11 cellular contexts compared by ENCODE assay signal in genomic region chr9:136846376-136847064, GRCh38. TPM values are rescaled to one million over a fixed set of nuclear protein-coding genes. Genes with fewer than 3 reads are reported as not detected.
DNase-seq lines count a peak whose midpoint lies in the region; ATAC-seq, FAIRE-seq and TF ChIP-seq lines count a peak whose summit lies in the region.
"Had no signal": no experiment of that assay in that cellular context is flagged by ENCODE, and none has a peak within 500 bp of the region (broad histone marks: within the 10 kb centered on the region; RNA-seq: fewer than 3 reads in every experiment).

No MANE protein-coding gene starts in this region.

- H3K36me3 ChIP-seq in GM12878 (ENCODE audit: control insufficient read depth in 2 of 2, insufficient read depth in 2 of 2, low read length in 1 of 2): peaks cover 4 to 8% of the 10 kb centered on the region in 2 experiments; a peak in 3 of 4 replicates
- peaks cover 4% of the 10 kb centered on the region for H3K36me3 ChIP-seq in OCI-LY7 (ENCODE audit: insufficient read depth, low read length)
- peaks cover 9% of the 10 kb centered on the region for H3K36me3 ChIP-seq in BE2C

- TF ChIP-seq CTCF in AG04449 (IDR thresholded peaks at IDR 0.05; ENCODE audit: insufficient read depth, low read length, missing control alignments) (no peak), GM12878 (IDR thresholded peaks at IDR 0.05 in 2 of 3, conservative IDR thresholded peaks at IDR 0.05 in 1 of 3; ENCODE audit: control insufficient read depth in 2 of 3, extremely low read depth in 1 of 3, insufficient read depth in 1 of 3, low read depth in 3 of 3, low read length in 3 of 3) (no peak), OCI-LY7 (conservative IDR thresholded peaks at IDR 0.05; ENCODE audit: low read length) (no peak), BE2C (IDR thresholded peaks at IDR 0.05; ENCODE audit: low read depth, low read length) (no peak)

- no peak for ATAC-seq in GM12878
- ATAC-seq in naive B cell (ENCODE audit: low read depth in 2 of 2): no peak
- ATAC-seq in GM21576 (IDR thresholded peaks at IDR 0.05; ENCODE audit: unreplicated experiment): no peak

- no peaks in the 10 kb centered on the region for H3K9me2 ChIP-seq in OCI-LY7 (ENCODE audit: insufficient read depth, low read length)

- H3K9me3 ChIP-seq in GM12878 (replicated peaks; ENCODE audit: control insufficient read depth, insufficient read depth, low read length): peaks cover 4% of the 10 kb centered on the region; the same call in 1 of the 3 replicates
- H3K9me3 ChIP-seq in OCI-LY7 (ENCODE audit: low read length): no peaks in the 10 kb centered on the region
- no peaks in the 10 kb centered on the region for H3K9me3 ChIP-seq in BE2C

- peaks cover 0 to 2% (median 0%) of the 10 kb centered on the region in 7 donors for H3K9me3 Mint-ChIP-seq in naive B cell
- H3K9me3 Mint-ChIP-seq: HFFc6 had no signal

- H3K79me2 ChIP-seq in GM12878 (ENCODE audit: control insufficient read depth, insufficient read depth, low read length) (peaks cover 10% of the 10 kb centered on the region; the same call in 1 of the 2 replicates), OCI-LY7 (ENCODE audit: insufficient read depth, low read depth, low read length) (no peaks in the 10 kb centered on the region)

- H4K20me1 ChIP-seq in GM12878 (ENCODE audit: control insufficient read depth, insufficient read depth): no peaks in the 10 kb centered on the region; the same call in 1 of the 2 replicates
- H4K20me1 ChIP-seq in OCI-LY7 (ENCODE audit: insufficient read depth, low read length): no peaks in the 10 kb centered on the region

- no peak for TF ChIP-seq EP300 in GM12878 (IDR thresholded peaks at IDR 0.05; ENCODE audit: borderline replicate concordance in 1 of 2, control insufficient read depth in 1 of 2, low read depth in 2 of 2, low read length in 2 of 2)

- DNase-seq in AG04449 (ENCODE audit: low read depth, low spot score) (no peak), ELF-1 (ENCODE audit: low read depth, low spot score) (peak; percentile 52), GM12878 (ENCODE audit: low read depth, low spot score) (no peak), naive B cell (no peak), OCI-LY7 (ENCODE audit: low spot score) (no peak), BE2C (no peak), NCI-H1105 (lab: John Stamatoyannopoulos, UW) (no peak)
- DNase-seq: effector memory CD4-positive, alpha-beta T cell; HFFc6; NCI-H2029 treated with DMSO at 0.1 percent for 48 hours had no signal

- H3K4me1 ChIP-seq in GM12878 (ENCODE audit: control insufficient read depth, insufficient read depth, low read length): peaks cover 13% of the 10 kb centered on the region
- H3K4me1 ChIP-seq in OCI-LY7 (ENCODE audit: insufficient read depth, low read length, poor library complexity, severe bottlenecking): peaks cover 29% of the 10 kb centered on the region
- peaks cover 16% of the 10 kb centered on the region for H3K4me1 ChIP-seq in BE2C

- peaks cover 4 to 22% (median 10%) of the 10 kb centered on the region in 3 donors for H3K27me3 Mint-ChIP-seq in naive B cell

- no peak overlapping the region for H3K4me2 ChIP-seq in GM12878 (ENCODE audit: control insufficient read depth, insufficient read depth)
- H3K4me2 ChIP-seq in OCI-LY7 (ENCODE audit: low read length): no peak overlapping the region

- no peak for FAIRE-seq in GM12878 (lab: Jason Lieb, UNC)

- intact Hi-C loops in GM12878 (cut with micrococcal nuclease; ENCODE audit: unreplicated experiment): loop anchor here (5.0 kb wide), 2 partner anchors 36 to 191 kb away; no protein-coding TSS in a partner anchor
- intact Hi-C loops in OCI-LY7 (cut with micrococcal nuclease; ENCODE audit: unreplicated experiment): no loop called here

- H3K27ac Mint-ChIP-seq in naive B cell: peak overlapping the region in 3 of 6 donors; percentile 72 to 87 (median 78)
- H3K27ac Mint-ChIP-seq: HFFc6 had no signal

- TF ChIP-seq RAD21 in GM12878 (IDR thresholded peaks at IDR 0.05; ENCODE audit: insufficient read depth, low read depth, low read length): no peak

- H3K36me3 Mint-ChIP-seq in naive B cell: no peaks in the 10 kb centered on the region

- H3K4me3 ChIP-seq in AG04449 (ENCODE audit: low read depth, low read length): peak overlapping the region; percentile 15; the same call in 1 of the 2 replicates
- no peak overlapping the region for H3K4me3 ChIP-seq in GM12878
- no peak overlapping the region for H3K4me3 ChIP-seq in OCI-LY7 (ENCODE audit: low read depth, low read length, poor library complexity, severe bottlenecking)
- no peak overlapping the region for H3K4me3 ChIP-seq in BE2C (ENCODE audit: low read depth, low read length)

- in situ Hi-C loops in GM12878 (cut with MboI): no loop called here

- no TSS peak for BruUV-seq in GM12878 (replicated peaks; lab: Mats Ljungman, UMichigan)
- no TSS peak for BruUV-seq in OCI-LY7 (replicated peaks; lab: Mats Ljungman, UMichigan)

- POLR2A ChIA-PET in AG04449 (lab: Yijun Ruan, JAX): interaction anchor here (0.8 to 1.8 kb wide), 5 partner anchors 9 to 189 kb away, joined by 3 to 8 read pairs (median 6); partner anchors contain the start of gene EDF1
- POLR2A ChIA-PET in GM12878 (lab: Charles Lee): no interaction called here
- POLR2A ChIA-PET in OCI-LY7 (lab: Charles Lee): interaction anchor here (0.6 kb wide), 1 partner anchor 386 kb away, joined by 3 read pairs; no protein-coding TSS in a partner anchor

- H3K9ac ChIP-seq in GM12878 (ENCODE audit: control insufficient read depth, insufficient read depth, low read length): no peak overlapping the region

- H3K27ac ChIP-seq in GM12878 (ENCODE audit: control insufficient read depth, insufficient read depth): no peak overlapping the region
- H3K27ac ChIP-seq in OCI-LY7 (ENCODE audit: low read depth, low read length, poor library complexity, severe bottlenecking): no peak overlapping the region

- CTCF ChIA-PET in AG04449 (lab: Yijun Ruan, JAX): interaction anchor here (1.2 to 1.5 kb wide), 4 partner anchors 55 to 200 kb away, joined by 3 to 5 read pairs (median 4); partner anchors contain the start of gene NPDC1
- CTCF ChIA-PET in GM12878 (lab: Yijun Ruan, JAX): interaction anchor here (2.2 kb wide), 1 partner anchor 40 kb away, joined by 7 read pairs; the partner anchor contains the start of gene TRAF2
- CTCF ChIA-PET in OCI-LY7 (lab: Charles Lee; ENCODE audit: unreplicated experiment): no interaction called here

- H3K27me3 ChIP-seq in GM12878 (replicated peaks in 1 of 2; ENCODE audit: control insufficient read depth in 2 of 2, insufficient read depth in 2 of 2, low read length in 1 of 2) (no peaks in the 10 kb centered on the region; a peak in 1 of 4 replicates), BE2C (no peaks in the 10 kb centered on the region)

- H3K4me1 Mint-ChIP-seq in naive B cell: peaks cover 16 to 42% (median 21%) of the 10 kb centered on the region in 3 donors

- 78% methylated on average over 75 of the region's 95 CpGs for WGBS in GM12878 (ENCODE audit: insufficient coverage, insufficient replicate concordance, low lambda C conversion rate, missing lambda C conversion rate)

- H2AFZ ChIP-seq in GM12878 (ENCODE audit: control insufficient read depth, low read depth, low read length): no peak overlapping the region
- no peak overlapping the region for H2AFZ ChIP-seq in OCI-LY7 (ENCODE audit: low read length)

- RAD21 ChIA-PET in GM12878 (lab: Charles Lee; ENCODE audit: unreplicated experiment): interaction anchor here (1.7 kb wide), 1 partner anchor 40 kb away, joined by 5 read pairs; the partner anchor contains the start of gene TRAF2

- SMC1A ChIA-PET in GM12878 (lab: Charles Lee; ENCODE audit: uncharacterized antibody, unreplicated experiment): no interaction called here

- H3K4me3 Mint-ChIP-seq in naive B cell: peak overlapping the region in 5 of 8 donors; percentile 56 to 89 (median 65)

- TF ChIP-seq POLR2A in GM12878 (IDR thresholded peaks at IDR 0.05; ENCODE audit: low read depth, low read length): peak; percentile 53

RNA-seq across cellular contexts. Expression of gene PHPT1, which starts 2.7 kb away (rescaled TPM):
- total RNA-seq in GM12878 (2013; cell fraction: nucleolus; rRNA removed): 66.9 and 74.5 TPM in 2 replicates
- total RNA-seq in GM12878 (2014; rRNA removed) (123 and 124 TPM in 2 replicates), GM12878 (2014; rRNA removed; fragmentation: Illumina TruSeq; extraction: Trizol) (59.6 and 70.6 TPM in 2 replicates), GM12878 (2021) (131 and 132 TPM in 2 replicates), OCI-LY7 (2022) (42.4 and 49.9 TPM in 2 replicates)
- 68.1 TPM for polyA plus RNA-seq in GM12878 (2011; ENCODE audit: low read depth)
- polyA plus RNA-seq in GM12878 (2011; rRNA removed) (39.9 and 90.2 TPM in 2 replicates), GM12878 (2014; fragmentation: Illumina TruSeq; extraction: Trizol) (7.1 and 56.2 TPM in 2 replicates), GM12878 (2014; fragmentation: Nextera tagmentation; extraction: Ambion mirVana) (100 to 1,000 TPM; 169 to 200 TPM), GM12878 (2014; rRNA removed) (148 and 151 TPM in 2 replicates), GM12878 (2016; fragmentation: Nextera tagmentation; extraction: Ambion mirVana) (100 to 1,000 TPM; 306 to 323 TPM), naive B cell (ENCODE audit: low read depth in 6 of 6) (10 to 100 TPM; 48.0 to 67.7 (median 49.6) TPM)
- polyA plus RNA-seq in GM12878 (2011; cell fraction: cytosol; rRNA removed): 155 and 276 TPM in 2 replicates
- polyA plus RNA-seq in GM12878 (2011; cell fraction: nucleus; rRNA removed): 525 and 671 TPM in 2 replicates
- polyA plus RNA-seq in GM12878 (2012): 128 and 143 TPM in 2 replicates
- 13.4 and 29.2 TPM in 2 replicates for polyA minus RNA-seq in GM12878 (2011; rRNA and poly(A)+ RNA removed)
- 21.8 and 22.6 TPM in 2 replicates for polyA minus RNA-seq in GM12878 (2011; cell fraction: cytosol; rRNA and poly(A)+ RNA removed)
- polyA minus RNA-seq in GM12878 (2011; cell fraction: nucleus; rRNA and poly(A)+ RNA removed): 48.0 and 54.5 TPM in 2 replicates
- total RNA-seq in OCI-LY7 (2014; rRNA removed; shearing (Covaris generic)): 56.9 and 81.9 TPM in 2 replicates
- polyA plus RNA-seq in BE2C (2012; ENCODE audit: insufficient read depth, insufficient read length, low read depth): 544 TPM

RNA-seq across cellular contexts. Expression of gene AJM1, which starts 4.2 kb away (rescaled TPM):
- total RNA-seq in GM12878 (2013; cell fraction: nucleolus; rRNA removed): 13.9 and 16.4 TPM in 2 replicates
- 0.98 and 1.2 TPM in 2 replicates for total RNA-seq in GM12878 (2014; rRNA removed)
- 0.27 and 0.46 TPM in 2 replicates for total RNA-seq in GM12878 (2014; rRNA removed; fragmentation: Illumina TruSeq; extraction: Trizol)
- total RNA-seq in GM12878 (2021): 1.9 and 2.5 TPM in 2 replicates
- 0.25 TPM for polyA plus RNA-seq in GM12878 (2011; ENCODE audit: low read depth)
- polyA plus RNA-seq in GM12878 (2011; rRNA removed): 0.55 and 1.2 TPM in 2 replicates
- polyA plus RNA-seq in GM12878 (2011; cell fraction: cytosol; rRNA removed): 0.97 and 1.9 TPM in 2 replicates
- polyA plus RNA-seq in GM12878 (2011; cell fraction: nucleus; rRNA removed): 35.1 and 40.0 TPM in 2 replicates
- polyA plus RNA-seq in GM12878 (2012): 1.9 and 2.7 TPM in 2 replicates
- polyA plus RNA-seq in GM12878 (2014; fragmentation: Illumina TruSeq; extraction: Trizol): 0.06 TPM in 1 of 2 replicates, not detected in the other
- polyA plus RNA-seq in GM12878 (2014; fragmentation: Nextera tagmentation; extraction: Ambion mirVana): not detected
- 1.6 and 2.7 TPM in 2 replicates for polyA plus RNA-seq in GM12878 (2014; rRNA removed)
- polyA plus RNA-seq in GM12878 (2016; fragmentation: Nextera tagmentation; extraction: Ambion mirVana): under 1 TPM; 0.54 to 0.82 TPM
- 0.07 and 0.62 TPM in 2 replicates for polyA minus RNA-seq in GM12878 (2011; rRNA and poly(A)+ RNA removed)
- 0.31 and 1.1 TPM in 2 replicates for polyA minus RNA-seq in GM12878 (2011; cell fraction: cytosol; rRNA and poly(A)+ RNA removed)
- 3.6 and 4.8 TPM in 2 replicates for polyA minus RNA-seq in GM12878 (2011; cell fraction: nucleus; rRNA and poly(A)+ RNA removed)
- polyA plus RNA-seq in naive B cell (ENCODE audit: low read depth in 6 of 6): under 1 TPM in 1 of 6 donors, not detected in 5; 0.08 TPM
- 2.4 and 2.5 TPM in 2 replicates for total RNA-seq in OCI-LY7 (2014; rRNA removed; shearing (Covaris generic))
- 4.6 and 5.1 TPM in 2 replicates for total RNA-seq in OCI-LY7 (2022)
- 37.9 TPM for polyA plus RNA-seq in BE2C (2012; ENCODE audit: insufficient read depth, insufficient read length, low read depth)

RNA-seq across cellular contexts. Expression of gene MAMDC4, which starts 5.6 kb away (rescaled TPM):
- 29.6 and 35.9 TPM in 2 replicates for total RNA-seq in GM12878 (2013; cell fraction: nucleolus; rRNA removed)
- total RNA-seq in GM12878 (2014; rRNA removed) (2.9 and 4.5 TPM in 2 replicates), GM12878 (2014; rRNA removed; fragmentation: Illumina TruSeq; extraction: Trizol) (0.41 and 0.85 TPM in 2 replicates), GM12878 (2021) (4.3 and 4.8 TPM in 2 replicates), OCI-LY7 (2022) (12.7 and 14.2 TPM in 2 replicates)
- polyA plus RNA-seq in GM12878 (2011; ENCODE audit: low read depth): 0.41 TPM
- polyA plus RNA-seq in GM12878 (2011; rRNA removed) (1.1 and 2.4 TPM in 2 replicates), GM12878 (2014; fragmentation: Illumina TruSeq; extraction: Trizol) (0.40 TPM in 1 of 2 replicates, not detected in the other), GM12878 (2014; fragmentation: Nextera tagmentation; extraction: Ambion mirVana) (under 1 TPM in 1 of 2 experiments, not detected in 1; 0.22 TPM), GM12878 (2014; rRNA removed) (5.7 and 8.2 TPM in 2 replicates), GM12878 (2016; fragmentation: Nextera tagmentation; extraction: Ambion mirVana) (1 to 10 TPM; 2.0 to 2.4 TPM), naive B cell (ENCODE audit: low read depth in 6 of 6) (not detected)
- polyA plus RNA-seq in GM12878 (2011; cell fraction: cytosol; rRNA removed): 2.3 and 4.8 TPM in 2 replicates
- polyA plus RNA-seq in GM12878 (2011; cell fraction: nucleus; rRNA removed): 153 and 158 TPM in 2 replicates
- 4.2 and 5.7 TPM in 2 replicates for polyA plus RNA-seq in GM12878 (2012)
- 0.44 and 2.1 TPM in 2 replicates for polyA minus RNA-seq in GM12878 (2011; rRNA and poly(A)+ RNA removed)
- 0.21 and 1.5 TPM in 2 replicates for polyA minus RNA-seq in GM12878 (2011; cell fraction: cytosol; rRNA and poly(A)+ RNA removed)
- 9.8 and 12.2 TPM in 2 replicates for polyA minus RNA-seq in GM12878 (2011; cell fraction: nucleus; rRNA and poly(A)+ RNA removed)
- 11.7 and 14.0 TPM in 2 replicates for total RNA-seq in OCI-LY7 (2014; rRNA removed; shearing (Covaris generic))
- 4.4 TPM for polyA plus RNA-seq in BE2C (2012; ENCODE audit: insufficient read depth, insufficient read length, low read depth)

RNA-seq across cellular contexts. Expression of gene EDF1, which starts 19.6 kb away (rescaled TPM):
- 70.5 and 88.5 TPM in 2 replicates for total RNA-seq in GM12878 (2013; cell fraction: nucleolus; rRNA removed)
- total RNA-seq in GM12878 (2014; rRNA removed) (312 and 337 TPM in 2 replicates), GM12878 (2014; rRNA removed; fragmentation: Illumina TruSeq; extraction: Trizol) (320 and 361 TPM in 2 replicates), GM12878 (2021) (319 and 330 TPM in 2 replicates), OCI-LY7 (2022) (222 and 246 TPM in 2 replicates)
- polyA plus RNA-seq in GM12878 (2011; ENCODE audit: low read depth): 201 TPM
- polyA plus RNA-seq in GM12878 (2011; rRNA removed) (265 and 335 TPM in 2 replicates), GM12878 (2014; fragmentation: Illumina TruSeq; extraction: Trizol) (98.0 and 304 TPM in 2 replicates), GM12878 (2014; fragmentation: Nextera tagmentation; extraction: Ambion mirVana) (100 to 1,000 TPM; 110 to 177 TPM), GM12878 (2014; rRNA removed) (418 and 469 TPM in 2 replicates), GM12878 (2016; fragmentation: Nextera tagmentation; extraction: Ambion mirVana) (100 to 1,000 TPM; 508 to 533 TPM), naive B cell (ENCODE audit: low read depth in 6 of 6) (100 to 1,000 TPM; 267 to 324 (median 299) TPM)
- 364 and 406 TPM in 2 replicates for polyA plus RNA-seq in GM12878 (2011; cell fraction: cytosol; rRNA removed)
- 197 and 264 TPM in 2 replicates for polyA plus RNA-seq in GM12878 (2011; cell fraction: nucleus; rRNA removed)
- 366 and 424 TPM in 2 replicates for polyA plus RNA-seq in GM12878 (2012)
- polyA minus RNA-seq in GM12878 (2011; rRNA and poly(A)+ RNA removed): 98.5 and 108 TPM in 2 replicates
- 77.8 and 81.8 TPM in 2 replicates for polyA minus RNA-seq in GM12878 (2011; cell fraction: cytosol; rRNA and poly(A)+ RNA removed)
- polyA minus RNA-seq in GM12878 (2011; cell fraction: nucleus; rRNA and poly(A)+ RNA removed): 29.1 and 55.4 TPM in 2 replicates
- 272 and 409 TPM in 2 replicates for total RNA-seq in OCI-LY7 (2014; rRNA removed; shearing (Covaris generic))
- polyA plus RNA-seq in BE2C (2012; ENCODE audit: insufficient read depth, insufficient read length, low read depth): 1,797 TPM

RNA-seq across cellular contexts. Expression of gene RABL6, which starts 38.8 kb away (rescaled TPM):
- total RNA-seq in GM12878 (2013; cell fraction: nucleolus; rRNA removed): 57.1 and 70.1 TPM in 2 replicates
- total RNA-seq in GM12878 (2014; rRNA removed) (75.9 and 88.4 TPM in 2 replicates), GM12878 (2014; rRNA removed; fragmentation: Illumina TruSeq; extraction: Trizol) (38.7 and 44.4 TPM in 2 replicates), GM12878 (2021) (125 and 134 TPM in 2 replicates), OCI-LY7 (2022) (126 and 133 TPM in 2 replicates)
- polyA plus RNA-seq in GM12878 (2011; ENCODE audit: low read depth): 41.1 TPM
- polyA plus RNA-seq in GM12878 (2011; rRNA removed) (25.5 and 45.8 TPM in 2 replicates), GM12878 (2014; fragmentation: Illumina TruSeq; extraction: Trizol) (21.6 and 38.4 TPM in 2 replicates), GM12878 (2014; fragmentation: Nextera tagmentation; extraction: Ambion mirVana) (1 to 10 TPM; 1.4 to 5.4 TPM), GM12878 (2014; rRNA removed) (84.7 and 92.1 TPM in 2 replicates), GM12878 (2016; fragmentation: Nextera tagmentation; extraction: Ambion mirVana) (10 to 100 TPM; 16.4 to 41.0 TPM), naive B cell (ENCODE audit: low read depth in 6 of 6) (10 to 100 TPM in 3 of 6 donors, 1 to 10 TPM in 3; 3.8 to 16.8 (median 9.7) TPM)
- polyA plus RNA-seq in GM12878 (2011; cell fraction: cytosol; rRNA removed): 44.4 and 59.3 TPM in 2 replicates
- 99.6 and 142 TPM in 2 replicates for polyA plus RNA-seq in GM12878 (2011; cell fraction: nucleus; rRNA removed)
- polyA plus RNA-seq in GM12878 (2012): 49.6 and 55.1 TPM in 2 replicates
- 38.3 and 60.1 TPM in 2 replicates for polyA minus RNA-seq in GM12878 (2011; rRNA and poly(A)+ RNA removed)
- polyA minus RNA-seq in GM12878 (2011; cell fraction: cytosol; rRNA and poly(A)+ RNA removed): 20.6 and 22.6 TPM in 2 replicates
- 27.8 and 54.0 TPM in 2 replicates for polyA minus RNA-seq in GM12878 (2011; cell fraction: nucleus; rRNA and poly(A)+ RNA removed)
- total RNA-seq in OCI-LY7 (2014; rRNA removed; shearing (Covaris generic)): 97.0 and 113 TPM in 2 replicates
- polyA plus RNA-seq in BE2C (2012; ENCODE audit: insufficient read depth, insufficient read length, low read depth): 164 TPM
